In the genomic region with DNA sequence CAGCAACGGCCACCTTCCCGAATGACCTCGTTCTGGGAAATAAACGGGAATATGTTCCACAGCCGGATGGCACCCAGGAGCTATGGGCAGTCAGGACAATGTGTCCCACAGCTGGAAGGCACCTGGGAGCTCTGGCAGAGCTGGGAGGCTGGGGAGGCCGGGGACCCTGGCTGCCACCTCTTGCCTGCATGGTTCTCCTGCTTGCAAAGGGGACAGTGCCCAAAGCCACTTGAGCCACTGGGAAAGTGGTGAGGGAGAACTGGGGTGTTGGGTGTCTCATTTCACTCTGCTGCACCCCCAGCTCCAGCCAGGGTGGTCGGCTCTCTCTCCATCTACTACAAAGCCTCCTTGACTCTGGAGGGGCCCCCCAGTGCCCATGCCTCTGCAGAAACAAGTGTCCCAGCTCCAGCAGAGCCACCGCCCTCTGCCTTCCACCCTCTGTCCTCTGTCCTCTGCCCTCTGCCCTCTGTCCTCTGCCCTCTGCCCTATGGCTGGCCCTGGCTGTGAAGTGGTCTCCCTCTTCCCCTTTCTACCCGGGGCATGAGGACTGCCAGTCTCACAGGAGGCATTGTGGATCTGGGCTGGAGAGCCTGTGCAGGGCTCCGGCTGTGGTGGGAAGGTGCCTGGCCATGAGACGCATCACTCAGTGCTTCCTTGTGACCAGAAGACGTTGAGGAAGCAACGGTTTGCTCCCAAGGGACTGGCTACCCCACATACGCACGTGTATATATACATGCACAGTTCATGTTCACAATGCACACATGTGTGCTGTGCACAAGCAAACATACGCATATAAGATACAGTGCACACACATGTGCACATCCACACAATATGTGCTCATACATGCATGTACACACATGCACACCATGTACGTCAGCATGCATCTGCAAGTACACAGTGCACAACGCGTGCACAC, we compare ENCODE assay signal across 1 cellular context.
TF ChIP-seq lines count a peak whose summit lies in the region.

No MANE protein-coding gene starts in this region.

TF ChIP-seq in K562, 482 proteins besides CTCF, POLR2A, EP300 and RAD21:
- TF ChIP-seq NR2C2 (CRISPR knock-in tag; IDR thresholded peaks at IDR 0.05) = no peak
- TF ChIP-seq NR2C2 (tag; IDR thresholded peaks at IDR 0.05) = peak; percentile 38; the same call in 1 of the 2 replicates
- TF ChIP-seq KDM1A (IDR thresholded peaks at IDR 0.05) = peak in 1 of 2 experiments; percentile 18; a peak in 1 of 4 replicates
- TF ChIP-seq STAT5A (IDR thresholded peaks at IDR 0.05; ENCODE audit: borderline replicate concordance, low read length) = no peak
- TF ChIP-seq NR2C1 (IDR thresholded peaks at IDR 0.05) = peak; percentile 76
- peak; percentile 85 for TF ChIP-seq NR2C1 (tag; IDR thresholded peaks at IDR 0.05)
